Comparison of ENCODE assay signal across 9 cellular contexts in genomic region chr11:7892059-7892699, GRCh38. TPM values are rescaled to one million over a fixed set of nuclear protein-coding genes. Genes with fewer than 3 reads are reported as not detected.
DNase-seq lines count a peak whose midpoint lies in the region; ATAC-seq and TF ChIP-seq lines count a peak whose summit lies in the region.
"Had no signal": no experiment of that assay in that cellular context is flagged by ENCODE, and none has a peak within 500 bp of the region (broad histone marks: within the 10 kb centered on the region; RNA-seq: fewer than 3 reads in every experiment).

No MANE protein-coding gene starts in this region.

- CTCF ChIA-PET in AG04449 (lab: Yijun Ruan, JAX) (interaction anchor here (0.8 to 8.4 kb wide), 34 partner anchors 8 to 372 kb away, joined by 3 to 298 read pairs (median 4); partner anchors contain the start of genes EIF3F and LMO1), PC-9 (lab: Charles Lee) (interaction anchor here (0.6 to 1.7 kb wide), 4 partner anchors 13 to 207 kb away, joined by 3 to 8 read pairs (median 4); partner anchors contain the start of gene EIF3F)

- H3K4me3 ChIP-seq in AG04449 (ENCODE audit: low read depth, low read length): no peak overlapping the region
- no peak overlapping the region for H3K4me3 ChIP-seq in cardiac fibroblast (replicated peaks in 1 of 2; ENCODE audit: low read depth in 2 of 2, low read length in 2 of 2)
- H3K4me3 ChIP-seq in PC-9: no peak overlapping the region

- DNase-seq in AG04449 (ENCODE audit: low read depth, low spot score): peak; percentile 77
- peak; percentile 75 to 85 for DNase-seq in cardiac fibroblast (ENCODE audit: low read depth in 2 of 2)
- no peak for DNase-seq in NCI-H82 (lab: John Stamatoyannopoulos, UW)
- no peak for DNase-seq in NCI-H128 (lab: John Stamatoyannopoulos, UW; ENCODE audit: unreplicated experiment)
- no peak for DNase-seq in PC-9
- no peak for DNase-seq in stimulated activated CD4-positive, alpha-beta T cell treated with anti-CD3 and anti-CD28 coated beads, Interleukin-2, amount 100 ng/mL, for 24 hours

- no peaks in the 10 kb centered on the region for H4K20me1 ChIP-seq in PC-9 (ENCODE audit: insufficient read depth)

- H3K9me3 ChIP-seq in PC-9 (ENCODE audit: insufficient read depth, low read depth): no peaks in the 10 kb centered on the region

- H3K27me3 ChIP-seq in PC-9 (ENCODE audit: insufficient read depth, low read depth): no peaks in the 10 kb centered on the region

- intact Hi-C loops in PC-9 (cut with micrococcal nuclease; ENCODE audit: unreplicated experiment): loop anchor here (1.0 kb wide), 1 partner anchor 95 kb away; the partner anchor contains the start of gene EIF3F

- H3K36me3 ChIP-seq in PC-9 (ENCODE audit: low read depth): no peaks in the 10 kb centered on the region

- no TSS peak for BruUV-seq in PC-9 (replicated peaks; lab: Mats Ljungman, UMichigan)

- H3K79me2 ChIP-seq in PC-9 (ENCODE audit: low read depth): no peaks in the 10 kb centered on the region

- 0 out of 2 replicates have a peak, but pooled peaks cover 10% of the 10 kb centered on the region for H3K4me1 ChIP-seq in PC-9 (replicated peaks; ENCODE audit: insufficient read depth)

- POLR2A ChIA-PET in AG04449 (lab: Yijun Ruan, JAX) (interaction anchor here (2.8 kb wide), 1 partner anchor 94 kb away, joined by 13 read pairs; the partner anchor contains the start of gene EIF3F), PC-9 (lab: Charles Lee; ENCODE audit: unreplicated experiment) (interaction anchor here (0.5 to 1.0 kb wide), 3 partner anchors 13 to 95 kb away, joined by 3 read pairs; partner anchors contain the start of gene EIF3F)

- no peak overlapping the region for H2AFZ ChIP-seq in PC-9

- no peak overlapping the region for H3K27ac ChIP-seq in PC-9

- no peaks in the 10 kb centered on the region for H3K9me2 ChIP-seq in PC-9 (ENCODE audit: insufficient read depth)

- ATAC-seq in GM19468 (IDR thresholded peaks at IDR 0.05; ENCODE audit: extremely low read depth, unreplicated experiment) (peak; percentile 20), HG03460 (IDR thresholded peaks at IDR 0.05; ENCODE audit: unreplicated experiment) (peak; percentile 57)

- no peak for TF ChIP-seq CTCF in AG04449 (IDR thresholded peaks at IDR 0.05; ENCODE audit: insufficient read depth, low read length, missing control alignments)
- TF ChIP-seq CTCF in cardiac fibroblast (IDR thresholded peaks at IDR 0.05; ENCODE audit: low read depth, low read length): no peak
- TF ChIP-seq CTCF in PC-9 (conservative IDR thresholded peaks at IDR 0.05): no peak

- H3K4me2 ChIP-seq in PC-9: no peak overlapping the region

- no peaks in the 10 kb centered on the region for H3F3A ChIP-seq in PC-9 (ENCODE audit: insufficient read depth, low read depth)

RNA-seq across cellular contexts. Expression of gene OR10A6, which starts 38.9 kb away (rescaled TPM):
- not detected in 2 replicates for total RNA-seq in PC-9 (2021)
- total RNA-seq: CD4-positive, CD25-positive, alpha-beta regulatory T cell had no signal

RNA-seq across cellular contexts. Expression of gene OR10A3, which starts 49.3 kb away (rescaled TPM):
- total RNA-seq in PC-9 (2021): not detected in 2 replicates
- total RNA-seq: CD4-positive, CD25-positive, alpha-beta regulatory T cell had no signal

Comparison
In these comparisons a context has a peak if more than half of its experiments do, and no peak if none do; other contexts are left out.
1. DNase-seq: peak in AG04449 (single experiment) and cardiac fibroblast (2 of 2); none in NCI-H82 (single experiment), NCI-H128 (single experiment), PC-9 (0 of 2) and stimulated activated CD4-positive, alpha-beta T cell treated with anti-CD3 and anti-CD28 coated beads, Interleukin-2, amount 100 ng/mL, for 24 hours (0 of 2).